ENCODE assay signal across 33 cellular contexts in the genomic region with DNA sequence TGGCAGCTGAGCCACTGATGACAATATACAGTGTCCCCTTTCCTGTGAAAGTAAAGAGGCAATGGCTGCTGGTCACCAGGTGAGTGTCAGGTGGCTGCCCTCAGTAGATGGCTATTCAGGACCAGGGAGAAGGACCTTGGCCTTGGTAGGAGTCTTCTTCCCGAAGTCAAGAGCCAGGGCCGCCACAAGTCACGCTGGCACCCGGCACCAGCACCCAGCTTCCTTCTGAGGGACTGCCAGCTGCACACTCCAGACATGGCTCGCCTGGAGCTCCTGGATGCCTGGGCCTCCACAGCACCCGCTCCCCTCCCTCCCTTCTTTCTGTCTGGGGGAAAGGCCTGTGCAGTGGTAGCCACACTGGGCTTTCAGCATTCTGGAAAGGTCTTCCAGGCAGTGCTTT.
"Had no signal": no experiment of that assay in that cellular context is flagged by ENCODE, and none has a peak within 500 bp of the region (broad histone marks: within the 10 kb centered on the region; RNA-seq: fewer than 3 reads in every experiment).

No MANE protein-coding gene starts in this region.

- ATAC-seq: activated CD8-positive, alpha-beta T cell treated with anti-CD3 and anti-CD28 coated beads for 36 hours; activated naive CD8-positive, alpha-beta T cell treated with anti-CD3 and anti-CD28 coated beads, Interleukin-2, amount 50 U/mL, for 24 hours; activated T-cell treated with anti-CD3 and anti-CD28 coated beads, Interleukin-2, amount 50 U/mL, for 4 hours; activated T-cell treated with anti-CD3 and anti-CD28 coated beads, Interleukin-2, amount 50 U/mL, for 72 hours; T-cell had no signal

- H3K4me3 Mint-ChIP-seq: activated B cell treated with CpG ODN at 0.5 μM for 24 hours; activated CD4-positive, alpha-beta memory T cell treated with anti-CD3 and anti-CD28 coated beads for 36 hours; activated CD4-positive, alpha-beta T cell treated with anti-CD3 and anti-CD28 coated beads, Interleukin-2, amount 10 ng/mL, durations not matched to agents 24 days and 14 days; activated CD8-positive, alpha-beta T cell treated with anti-CD3 and anti-CD28 coated beads for 36 hours; activated naive CD4-positive, alpha-beta T cell treated with anti-CD3 and anti-CD28 coated beads, Interleukin-2, amount 10 ng/mL, durations not matched to agents 7 days and 5 days; activated naive CD4-positive, alpha-beta T cell treated with anti-CD3 and anti-CD28 coated beads, Interleukin-2, amount 50 U/mL, for 24 hours; activated naive CD8-positive, alpha-beta T cell; activated naive CD8-positive, alpha-beta T cell treated with anti-CD3 and anti-CD28 coated beads, Interleukin-2, amount 10 ng/mL, durations not matched to agents 7 days and 5 days; activated naive CD8-positive, alpha-beta T cell treated with anti-CD3 and anti-CD28 coated beads, Interleukin-2, amount 50 U/mL, for 24 hours; activated T-cell treated with anti-CD3 and anti-CD28 coated beads, Interleukin-2, amount 50 U/mL, for 4 hours; activated T-cell treated with anti-CD3 and anti-CD28 coated beads, Interleukin-2, amount 50 U/mL, for 72 hours; activated T-helper 1 cell treated with anti-CD3 and anti-CD28 coated beads, Interleukin-12 subunit alpha, Interleukin-12 subunit beta, Interleukin-2, Interleukin-4 antibody, amounts not matched to agents 30 ng/mL and 10 ng/mL and 1 ng/mL, durations not matched to agents 14 hours and 24 hours and 36 hours; brain; T-cell; T-helper 2 cell treated with Interferon-gamma antibody and Interleukin-4, amounts not matched to agents 5 μg/mL and 100 μg/mL, for 36 hours had no signal

- FAIRE-seq: TTC549 had no signal

- H3K27me3 Mint-ChIP-seq: activated B cell treated with CpG ODN at 0.5 μM for 24 hours; activated CD4-positive, alpha-beta memory T cell treated with anti-CD3 and anti-CD28 coated beads for 36 hours; activated CD4-positive, alpha-beta T cell treated with anti-CD3 and anti-CD28 coated beads, Interleukin-2, amount 10 ng/mL, durations not matched to agents 24 days and 14 days; activated CD8-positive, alpha-beta T cell treated with anti-CD3 and anti-CD28 coated beads for 36 hours; activated naive CD4-positive, alpha-beta T cell treated with anti-CD3 and anti-CD28 coated beads, Interleukin-2, amount 10 ng/mL, durations not matched to agents 7 days and 5 days; activated naive CD4-positive, alpha-beta T cell treated with anti-CD3 and anti-CD28 coated beads, Interleukin-2, amount 50 U/mL, for 24 hours; activated naive CD8-positive, alpha-beta T cell; activated naive CD8-positive, alpha-beta T cell treated with anti-CD3 and anti-CD28 coated beads, Interleukin-2, amount 10 ng/mL, durations not matched to agents 7 days and 5 days; activated naive CD8-positive, alpha-beta T cell treated with anti-CD3 and anti-CD28 coated beads, Interleukin-2, amount 50 U/mL, for 24 hours; T-cell had no signal

- H3K4me1 Mint-ChIP-seq: activated B cell treated with CpG ODN at 0.5 μM for 24 hours had no signal

- H3K4me3 ChIP-seq: ascending aorta had no signal

- H3K27ac Mint-ChIP-seq: activated B cell treated with CpG ODN at 0.5 μM for 24 hours; activated CD4-positive, alpha-beta memory T cell treated with anti-CD3 and anti-CD28 coated beads for 36 hours; activated CD4-positive, alpha-beta T cell treated with anti-CD3 and anti-CD28 coated beads, Interleukin-2, amount 10 ng/mL, durations not matched to agents 24 days and 14 days; activated CD8-positive, alpha-beta T cell treated with anti-CD3 and anti-CD28 coated beads for 36 hours; activated naive CD4-positive, alpha-beta T cell treated with anti-CD3 and anti-CD28 coated beads, Interleukin-2, amount 10 ng/mL, durations not matched to agents 7 days and 5 days; activated naive CD4-positive, alpha-beta T cell treated with anti-CD3 and anti-CD28 coated beads, Interleukin-2, amount 50 U/mL, for 24 hours; activated naive CD8-positive, alpha-beta T cell; activated naive CD8-positive, alpha-beta T cell treated with anti-CD3 and anti-CD28 coated beads, Interleukin-2, amount 10 ng/mL, durations not matched to agents 7 days and 5 days; activated naive CD8-positive, alpha-beta T cell treated with anti-CD3 and anti-CD28 coated beads, Interleukin-2, amount 50 U/mL, for 24 hours; activated T-helper 1 cell treated with anti-CD3 and anti-CD28 coated beads, Interleukin-12 subunit alpha, Interleukin-12 subunit beta, Interleukin-2, Interleukin-4 antibody, amounts not matched to agents 30 ng/mL and 10 ng/mL and 1 ng/mL, durations not matched to agents 14 hours and 24 hours and 36 hours; activated T-helper 2 cell treated with anti-CD3 and anti-CD28 coated beads, Interferon-gamma antibody, Interleukin-2, Interleukin-4, amounts not matched to agents 10 μg/mL and 5 μg/mL and 100 μg/mL, durations not matched to agents 14 hours and 24 hours and 36 hours; brain; T-helper 2 cell treated with Interferon-gamma antibody and Interleukin-4, amounts not matched to agents 5 μg/mL and 100 μg/mL, for 36 hours had no signal

- H3K9me3 ChIP-seq: ascending aorta had no signal

- H3K9me3 Mint-ChIP-seq: activated B cell treated with CpG ODN at 0.5 μM for 24 hours; activated CD4-positive, alpha-beta memory T cell treated with anti-CD3 and anti-CD28 coated beads for 36 hours; activated CD4-positive, alpha-beta T cell treated with anti-CD3 and anti-CD28 coated beads, Interleukin-2, amount 10 ng/mL, durations not matched to agents 24 days and 14 days; activated CD8-positive, alpha-beta T cell treated with anti-CD3 and anti-CD28 coated beads for 36 hours; activated naive CD4-positive, alpha-beta T cell treated with anti-CD3 and anti-CD28 coated beads, Interleukin-2, amount 10 ng/mL, durations not matched to agents 7 days and 5 days; activated naive CD4-positive, alpha-beta T cell treated with anti-CD3 and anti-CD28 coated beads, Interleukin-2, amount 50 U/mL, for 24 hours; activated naive CD8-positive, alpha-beta T cell treated with anti-CD3 and anti-CD28 coated beads, Interleukin-2, amount 10 ng/mL, durations not matched to agents 7 days and 5 days; activated naive CD8-positive, alpha-beta T cell treated with anti-CD3 and anti-CD28 coated beads, Interleukin-2, amount 50 U/mL, for 24 hours; activated T-cell treated with anti-CD3 and anti-CD28 coated beads, Interleukin-2, amount 50 U/mL, for 4 hours; activated T-cell treated with anti-CD3 and anti-CD28 coated beads, Interleukin-2, amount 50 U/mL, for 72 hours; activated T-helper 1 cell treated with anti-CD3 and anti-CD28 coated beads, Interleukin-12 subunit alpha, Interleukin-12 subunit beta, Interleukin-2, Interleukin-4 antibody, amounts not matched to agents 30 ng/mL and 10 ng/mL and 1 ng/mL, durations not matched to agents 14 hours and 24 hours and 36 hours; activated T-helper 2 cell treated with anti-CD3 and anti-CD28 coated beads, Interferon-gamma antibody, Interleukin-2, Interleukin-4, amounts not matched to agents 10 μg/mL and 5 μg/mL and 100 μg/mL, durations not matched to agents 14 hours and 24 hours and 36 hours; brain; T-cell; T-helper 2 cell treated with Interferon-gamma antibody and Interleukin-4, amounts not matched to agents 5 μg/mL and 100 μg/mL, for 36 hours had no signal

- DNase-seq: activated B cell treated with CpG ODN at 0.5 μM for 24 hours; activated CD4-positive, alpha-beta memory T cell treated with anti-CD3 and anti-CD28 coated beads for 36 hours; activated CD4-positive, alpha-beta T cell treated with anti-CD3 and anti-CD28 coated beads for 4 hours; activated CD4-positive, alpha-beta T cell treated with anti-CD3 and anti-CD28 coated beads, Interleukin-2, amount 10 ng/mL, durations not matched to agents 24 days and 14 days; activated CD4-positive, alpha-beta T cell treated with anti-CD3 and anti-CD28 coated beads, Interleukin-2, amount 50 U/mL, for 1 hour; activated CD4-positive, alpha-beta T cell treated with anti-CD3 and anti-CD28 coated beads, Interleukin-2, amount 50 U/mL, for 4 hours; activated CD4-positive, CD25-positive, alpha-beta regulatory T cell treated with anti-CD3 and anti-CD28 coated beads, Interleukin-2, amount 50 U/mL, for 72 hours; activated CD8-positive, alpha-beta memory T cell treated with anti-CD3 and anti-CD28 coated beads, Interleukin-2, amount 50 U/mL, for 4 hours; activated CD8-positive, alpha-beta T cell treated with anti-CD3 and anti-CD28 coated beads for 36 hours; activated effector memory CD4-positive, alpha-beta T cell treated with Interleukin-2 at 50 U/mL for 16 hours; activated gamma-delta T cell; activated naive CD4-positive, alpha-beta T cell treated with anti-CD3 and anti-CD28 coated beads, Interleukin-2, amount 10 ng/mL, durations not matched to agents 7 days and 5 days; activated naive CD4-positive, alpha-beta T cell treated with Interleukin-2 at 50 U/mL for 16 hours; activated naive CD8-positive, alpha-beta T cell treated with anti-CD3 and anti-CD28 coated beads, Interleukin-2, amount 10 ng/mL, durations not matched to agents 7 days and 5 days; activated naive CD8-positive, alpha-beta T cell treated with anti-CD3 and anti-CD28 coated beads, Interleukin-2, amount 50 U/mL, for 24 hours; activated T-cell treated with anti-CD3 and anti-CD28 coated beads for 4 hours; activated T-cell treated with anti-CD3 and anti-CD28 coated beads, Interleukin-2, amount 50 U/mL, for 1 hour; activated T-cell treated with anti-CD3 and anti-CD28 coated beads, Interleukin-2, amount 50 U/mL, for 4 hours; activated T-cell treated with anti-CD3 and anti-CD28 coated beads, Interleukin-2, amount 50 U/mL, for 72 hours; amygdala; anterior cingulate cortex; central memory CD4-positive, alpha-beta T cell; T-cell; T-helper 2 cell; T-helper 9 cell had no signal

- H3K27me3 ChIP-seq: ascending aorta had no signal
